12 cellular contexts compared by ENCODE assay signal in the genomic region with DNA sequence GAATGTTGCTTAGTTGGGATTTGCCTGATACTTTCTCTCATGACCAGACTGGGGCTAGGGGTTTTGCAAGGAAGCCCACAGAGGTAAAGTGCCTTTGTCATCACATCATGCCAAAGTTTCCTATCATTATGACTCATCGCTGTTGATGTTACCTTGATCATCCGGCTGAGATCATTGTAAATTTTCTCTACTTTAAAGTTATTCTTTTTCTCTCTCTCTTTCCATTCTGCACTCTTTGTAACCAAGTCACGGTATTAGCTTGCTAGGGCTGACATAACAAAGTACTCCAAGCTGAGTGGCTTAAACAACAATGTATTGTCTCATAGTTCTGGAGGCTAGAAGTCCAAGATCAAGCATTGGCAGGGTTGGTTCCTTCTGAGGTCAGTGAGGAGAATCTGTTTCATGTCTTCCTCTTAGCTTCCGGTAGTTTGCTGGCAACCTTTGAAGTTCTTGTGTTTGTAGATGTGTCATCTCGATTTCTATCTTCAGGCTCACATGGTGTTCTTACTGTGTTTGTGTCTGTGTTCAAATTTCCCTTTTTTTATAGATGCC.
DNase-seq lines count a peak whose midpoint lies in the region; ATAC-seq and TF ChIP-seq lines count a peak whose summit lies in the region.
"Had no signal": no experiment of that assay in that cellular context is flagged by ENCODE, and none has a peak within 500 bp of the region (broad histone marks: within the 10 kb centered on the region; RNA-seq: fewer than 3 reads in every experiment).

No MANE protein-coding gene starts in this region.

- CTCF ChIA-PET in activated CD4-positive, alpha-beta memory T cell treated with anti-CD3 and anti-CD28 coated beads for 36 hours (lab: Charles Lee), result interaction anchor here (0.7 to 1.2 kb wide), 2 partner anchors 9 to 46 kb away, joined by 3 to 4 read pairs; no protein-coding TSS in a partner anchor

- H3K9me3 Mint-ChIP-seq in activated CD4-positive, alpha-beta memory T cell treated with anti-CD3 and anti-CD28 coated beads for 36 hours, result no peaks in the 10 kb centered on the region
- H3K9me3 Mint-ChIP-seq in immature natural killer cell (no peaks in the 10 kb centered on the region), HFFc6 (peaks cover 29% of the 10 kb centered on the region)

- H3K27ac Mint-ChIP-seq in activated CD4-positive, alpha-beta memory T cell treated with anti-CD3 and anti-CD28 coated beads for 36 hours, result peak overlapping the region; percentile 94
- H3K27ac Mint-ChIP-seq in immature natural killer cell, result no peak overlapping the region
- H3K27ac Mint-ChIP-seq in HFFc6, result no peak overlapping the region

- POLR2A ChIA-PET in activated CD4-positive, alpha-beta memory T cell treated with anti-CD3 and anti-CD28 coated beads for 36 hours (lab: Charles Lee), result interaction anchor here (0.8 to 1.8 kb wide), 5 partner anchors 9 to 150 kb away, joined by 3 to 7 read pairs (median 3); a partner anchor contains a TSS

- intact Hi-C loops in activated CD4-positive, alpha-beta memory T cell treated with anti-CD3 and anti-CD28 coated beads for 36 hours (cut with micrococcal nuclease), result loop anchor here (1.0 to 5.0 kb wide), 12 partner anchors 8 to 422 kb away; a partner anchor contains a TSS
- intact Hi-C loops in lower lobe of right lung (cut with DNase I), result no loop called here

- H3K4me3 ChIP-seq in lower lobe of right lung, result no peak overlapping the region
- H3K4me3 ChIP-seq: BLaER1, stomach had no signal

- H3K4me1 Mint-ChIP-seq in activated CD4-positive, alpha-beta memory T cell treated with anti-CD3 and anti-CD28 coated beads for 36 hours (ENCODE audit: low read depth), result peaks cover 23% of the 10 kb centered on the region
- H3K4me1 Mint-ChIP-seq in immature natural killer cell (no peaks in the 10 kb centered on the region), HFFc6 (ENCODE audit: low read depth) (no peaks in the 10 kb centered on the region)

- H3K36me3 Mint-ChIP-seq in activated CD4-positive, alpha-beta memory T cell treated with anti-CD3 and anti-CD28 coated beads for 36 hours, result no peaks in the 10 kb centered on the region
- no peaks in the 10 kb centered on the region for H3K36me3 Mint-ChIP-seq in immature natural killer cell
- H3K36me3 Mint-ChIP-seq in HFFc6 (ENCODE audit: low read depth), result peaks cover 7% of the 10 kb centered on the region; the same call in 1 of the 2 replicates

- DNase-seq in DMS53 treated with DMSO at 0.1 percent for 48 hours (lab: John Stamatoyannopoulos, UW; ENCODE audit: unreplicated experiment), result peak; percentile 85
- peak; percentile 60 for DNase-seq in activated CD4-positive, alpha-beta memory T cell treated with anti-CD3 and anti-CD28 coated beads for 36 hours
- peak in 2 of 3 donors; percentile 3 to 5 for DNase-seq in immature natural killer cell
- no peak for DNase-seq in lower lobe of right lung
- no peak for DNase-seq in T1000 (lab: John Stamatoyannopoulos, UW)
- no peak for DNase-seq in HFFc6
- DNase-seq: kidney, NCI-H1092 treated with DMSO at 0.1 percent for 48 hours, stomach had no signal

- H3K36me3 ChIP-seq in lower lobe of right lung, result no peaks in the 10 kb centered on the region
- H3K36me3 ChIP-seq: BLaER1, stomach had no signal

- peaks cover 3% of the 10 kb centered on the region for H3K27me3 ChIP-seq in lower lobe of right lung (ENCODE audit: low read depth)
- H3K27me3 ChIP-seq: BLaER1 had no signal

- no peaks in the 10 kb centered on the region for H3K4me1 ChIP-seq in lower lobe of right lung
- H3K4me1 ChIP-seq: BLaER1, stomach had no signal

- H3K4me3 Mint-ChIP-seq in activated CD4-positive, alpha-beta memory T cell treated with anti-CD3 and anti-CD28 coated beads for 36 hours, result peak overlapping the region; percentile 48
- H3K4me3 Mint-ChIP-seq in immature natural killer cell (no peak overlapping the region), HFFc6 (no peak overlapping the region)

- no peaks in the 10 kb centered on the region for H3K9me3 ChIP-seq in lower lobe of right lung
- H3K9me3 ChIP-seq: BLaER1, stomach had no signal

- ATAC-seq in HG02943 (IDR thresholded peaks at IDR 0.05; ENCODE audit: low read depth, unreplicated experiment) (peak; percentile 62), lower lobe of right lung (no peak), HG03108 (IDR thresholded peaks at IDR 0.05; ENCODE audit: unreplicated experiment) (no peak)

- H3K27ac ChIP-seq in lower lobe of right lung, result no peak overlapping the region
- H3K27ac ChIP-seq: BLaER1, stomach had no signal

- peaks cover 2% of the 10 kb centered on the region for H3K27me3 Mint-ChIP-seq in activated CD4-positive, alpha-beta memory T cell treated with anti-CD3 and anti-CD28 coated beads for 36 hours
- H3K27me3 Mint-ChIP-seq in immature natural killer cell (ENCODE audit: low read depth in 3 of 3), result peaks cover 4 to 9% (median 7%) of the 10 kb centered on the region in 3 donors
- no peaks in the 10 kb centered on the region for H3K27me3 Mint-ChIP-seq in HFFc6 (ENCODE audit: insufficient read depth)

- TF ChIP-seq CTCF in lower lobe of right lung (IDR thresholded peaks at IDR 0.05), result no peak
- no peak for TF ChIP-seq CTCF in HFFc6 (IDR thresholded peaks at IDR 0.05)

Comparison
In these comparisons a context has a peak if more than half of its experiments do, and no peak if none do; other contexts are left out.
1. DNase-seq: peak in DMS53 treated with DMSO at 0.1 percent for 48 hours (single experiment), activated CD4-positive, alpha-beta memory T cell treated with anti-CD3 and anti-CD28 coated beads for 36 hours (single experiment) and immature natural killer cell (2 of 3); none in lower lobe of right lung (single experiment), T1000 (single experiment) and HFFc6 (single experiment).